ENCODE assay signal across 20 cellular contexts in genomic region chr2:129443235-129443884, GRCh38.
DNase-seq lines count a peak whose midpoint lies in the region; ATAC-seq and FAIRE-seq lines count a peak whose summit lies in the region.
"Had no signal": no experiment of that assay in that cellular context is flagged by ENCODE, and none has a peak within 500 bp of the region (broad histone marks: within the 10 kb centered on the region; RNA-seq: fewer than 3 reads in every experiment).

No MANE protein-coding gene starts in this region.

- POLR2A ChIA-PET in naive thymus-derived CD4-positive, alpha-beta T cell (lab: Charles Lee): no interaction called here

- ATAC-seq in activated naive CD8-positive, alpha-beta T cell treated with anti-CD3 and anti-CD28 coated beads, Interleukin-2, amount 50 U/mL, for 24 hours: no peak
- no peak for ATAC-seq in HG02938 (IDR thresholded peaks at IDR 0.05; ENCODE audit: unreplicated experiment)
- ATAC-seq in naive thymus-derived CD4-positive, alpha-beta T cell: no peak
- ATAC-seq: left lobe of liver had no signal

- H3K36me3 Mint-ChIP-seq in activated naive CD8-positive, alpha-beta T cell treated with anti-CD3 and anti-CD28 coated beads for 36 hours: no peaks in the 10 kb centered on the region
- no peaks in the 10 kb centered on the region for H3K36me3 Mint-ChIP-seq in activated naive CD8-positive, alpha-beta T cell treated with anti-CD3 and anti-CD28 coated beads, Interleukin-2, amount 50 U/mL, for 24 hours (ENCODE audit: low read depth)
- peaks cover 0 to 5% (median 0%) of the 10 kb centered on the region in 5 donors for H3K36me3 Mint-ChIP-seq in naive thymus-derived CD4-positive, alpha-beta T cell
- H3K36me3 Mint-ChIP-seq: IgD-negative memory B cell had no signal

- CTCF ChIA-PET in naive thymus-derived CD4-positive, alpha-beta T cell (lab: Charles Lee): no interaction called here

- H3K9ac ChIP-seq in adipocyte (ENCODE audit: low read length): no peak overlapping the region
- H3K9ac ChIP-seq: parathyroid adenoma had no signal

- no peak overlapping the region for H3K27ac Mint-ChIP-seq in activated naive CD8-positive, alpha-beta T cell treated with anti-CD3 and anti-CD28 coated beads for 36 hours
- no peak overlapping the region for H3K27ac Mint-ChIP-seq in activated naive CD8-positive, alpha-beta T cell treated with anti-CD3 and anti-CD28 coated beads, Interleukin-2, amount 50 U/mL, for 24 hours
- H3K27ac Mint-ChIP-seq in naive thymus-derived CD4-positive, alpha-beta T cell: no peak overlapping the region
- H3K27ac Mint-ChIP-seq: IgD-negative memory B cell had no signal

- peak overlapping the region; percentile 54 for H3K4me3 Mint-ChIP-seq in activated naive CD8-positive, alpha-beta T cell treated with anti-CD3 and anti-CD28 coated beads for 36 hours
- no peak overlapping the region for H3K4me3 Mint-ChIP-seq in activated naive CD8-positive, alpha-beta T cell treated with anti-CD3 and anti-CD28 coated beads, Interleukin-2, amount 50 U/mL, for 24 hours
- no peak overlapping the region for H3K4me3 Mint-ChIP-seq in naive thymus-derived CD4-positive, alpha-beta T cell
- H3K4me3 Mint-ChIP-seq: IgD-negative memory B cell had no signal

- no peaks in the 10 kb centered on the region for H3K4me1 Mint-ChIP-seq in activated naive CD8-positive, alpha-beta T cell treated with anti-CD3 and anti-CD28 coated beads for 36 hours
- H3K4me1 Mint-ChIP-seq in activated naive CD8-positive, alpha-beta T cell treated with anti-CD3 and anti-CD28 coated beads, Interleukin-2, amount 50 U/mL, for 24 hours: no peaks in the 10 kb centered on the region
- H3K4me1 Mint-ChIP-seq in naive thymus-derived CD4-positive, alpha-beta T cell: no peaks in the 10 kb centered on the region
- H3K4me1 Mint-ChIP-seq: IgD-negative memory B cell had no signal

- no peaks in the 10 kb centered on the region for H3K4me1 ChIP-seq in adipocyte (ENCODE audit: control insufficient read depth, insufficient read depth, low read length)
- H3K4me1 ChIP-seq in naive thymus-derived CD4-positive, alpha-beta T cell (ENCODE audit: control insufficient read depth in 2 of 2, insufficient read depth in 2 of 2, low read length in 2 of 2): no peaks in the 10 kb centered on the region
- H3K4me1 ChIP-seq: colonic mucosa had no signal

- FAIRE-seq in urothelium cell line (lab: Jason Lieb, UNC): no peak
- FAIRE-seq: endothelial cell of umbilical vein had no signal

- no peak for DNase-seq in activated naive CD8-positive, alpha-beta T cell treated with anti-CD3 and anti-CD28 coated beads for 36 hours
- DNase-seq in activated naive CD8-positive, alpha-beta T cell treated with anti-CD3 and anti-CD28 coated beads, Interleukin-2, amount 50 U/mL, for 24 hours: no peak
- DNase-seq in NAMALWA (ENCODE audit: low spot score): peak; percentile 48
- no peak for DNase-seq in adipocyte (ENCODE audit: low read depth)
- peak; percentile 37 for DNase-seq in urothelium cell line (ENCODE audit: low spot score)
- no peak for DNase-seq in naive thymus-derived CD4-positive, alpha-beta T cell
- no peak for DNase-seq in activated CD4-positive, alpha-beta T cell treated with anti-CD3 and anti-CD28 coated beads for 48 hours
- DNase-seq: activated naive CD4-positive, alpha-beta T cell treated with Interleukin-2 at 50 U/mL for 16 hours; colonic mucosa; foreskin melanocyte; NCI-H187 treated with DMSO at 0.1 percent for 48 hours; NCI-H446 treated with DMSO at 0.1 percent for 48 hours; stimulated activated CD4-positive, alpha-beta T cell treated with anti-CD3 and anti-CD28 coated beads, Interleukin-4, amount 100 ng/mL, for 24 hours; substantia nigra had no signal

- peak overlapping the region; percentile 52 for H3K4me3 ChIP-seq in adipocyte (ENCODE audit: low read length)
- H3K4me3 ChIP-seq in naive thymus-derived CD4-positive, alpha-beta T cell (ENCODE audit: low read length): no peak overlapping the region
- H3K4me3 ChIP-seq: colonic mucosa, skin epidermis had no signal

- peaks cover 6% of the 10 kb centered on the region for H3K27me3 ChIP-seq in adipocyte (replicated peaks; ENCODE audit: control insufficient read depth, insufficient read depth, low read length)
- H3K27me3 ChIP-seq in naive thymus-derived CD4-positive, alpha-beta T cell (ENCODE audit: control insufficient read depth in 2 of 2, insufficient read depth in 2 of 2, low read length in 2 of 2): no peaks in the 10 kb centered on the region
- H3K27me3 ChIP-seq: colonic mucosa had no signal

- intact Hi-C loops in naive thymus-derived CD4-positive, alpha-beta T cell (cut with micrococcal nuclease): no loop called here

- no peaks in the 10 kb centered on the region for H3K36me3 ChIP-seq in adipocyte (ENCODE audit: control insufficient read depth, insufficient read depth, low read length, severe bottlenecking)
- no peaks in the 10 kb centered on the region for H3K36me3 ChIP-seq in naive thymus-derived CD4-positive, alpha-beta T cell (ENCODE audit: control insufficient read depth in 2 of 3, insufficient read depth in 3 of 3, low read length in 3 of 3)
- H3K36me3 ChIP-seq: colonic mucosa had no signal

- no peaks in the 10 kb centered on the region for H3K9me3 Mint-ChIP-seq in activated naive CD8-positive, alpha-beta T cell treated with anti-CD3 and anti-CD28 coated beads for 36 hours
- no peaks in the 10 kb centered on the region for H3K9me3 Mint-ChIP-seq in activated naive CD8-positive, alpha-beta T cell treated with anti-CD3 and anti-CD28 coated beads, Interleukin-2, amount 50 U/mL, for 24 hours
- H3K9me3 Mint-ChIP-seq in naive thymus-derived CD4-positive, alpha-beta T cell: peaks cover 0 to 4% (median 0%) of the 10 kb centered on the region in 11 donors
- H3K9me3 Mint-ChIP-seq: IgD-negative memory B cell had no signal

- peaks cover 13% of the 10 kb centered on the region for H3K27me3 Mint-ChIP-seq in activated naive CD8-positive, alpha-beta T cell treated with anti-CD3 and anti-CD28 coated beads for 36 hours
- peaks cover 11% of the 10 kb centered on the region for H3K27me3 Mint-ChIP-seq in activated naive CD8-positive, alpha-beta T cell treated with anti-CD3 and anti-CD28 coated beads, Interleukin-2, amount 50 U/mL, for 24 hours
- peaks cover 0 to 17% (median 9%) of the 10 kb centered on the region in 5 donors for H3K27me3 Mint-ChIP-seq in naive thymus-derived CD4-positive, alpha-beta T cell

- no peak overlapping the region for H3K27ac ChIP-seq in naive thymus-derived CD4-positive, alpha-beta T cell (ENCODE audit: low read depth, low read length)
- H3K27ac ChIP-seq: colonic mucosa, parathyroid adenoma, skin epidermis had no signal

- no peaks in the 10 kb centered on the region for H3K9me3 ChIP-seq in adipocyte (ENCODE audit: control insufficient read depth, low read length)
- no peaks in the 10 kb centered on the region for H3K9me3 ChIP-seq in naive thymus-derived CD4-positive, alpha-beta T cell (ENCODE audit: control insufficient read depth in 2 of 3, low read length in 3 of 3)
- H3K9me3 ChIP-seq: colonic mucosa had no signal

Comparison
In these comparisons a context has a peak if more than half of its experiments do, and no peak if none do; other contexts are left out.
1. DNase-seq: peak in NAMALWA (single experiment) and urothelium cell line (single experiment); none in activated naive CD8-positive, alpha-beta T cell treated with anti-CD3 and anti-CD28 coated beads for 36 hours (single experiment), activated naive CD8-positive, alpha-beta T cell treated with anti-CD3 and anti-CD28 coated beads, Interleukin-2, amount 50 U/mL, for 24 hours (single experiment), adipocyte (single experiment), naive thymus-derived CD4-positive, alpha-beta T cell (0 of 9) and activated CD4-positive, alpha-beta T cell treated with anti-CD3 and anti-CD28 coated beads for 48 hours (single experiment).